Comparison of ENCODE assay signal across 10 cellular contexts in the genomic region with DNA sequence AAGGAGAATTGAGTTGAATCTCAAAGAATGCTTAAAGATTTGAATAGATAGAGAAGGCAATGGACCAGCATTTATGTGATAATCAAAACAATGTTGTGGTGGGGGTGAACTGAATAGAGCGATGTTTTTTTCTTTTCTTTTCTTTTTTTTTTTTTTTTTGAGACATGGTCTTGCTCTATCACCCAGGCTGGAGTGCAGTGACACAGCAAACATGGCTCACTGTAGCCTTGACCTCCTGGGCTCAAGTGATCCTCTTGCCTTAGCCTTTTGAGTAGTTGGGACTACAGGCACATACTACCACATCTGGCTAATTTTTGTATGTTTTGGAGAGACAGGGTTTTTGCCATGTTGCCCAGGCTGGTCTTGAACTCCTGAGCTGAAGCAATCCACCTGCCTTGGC. TPM values are rescaled to one million over a fixed set of nuclear protein-coding genes. Genes with fewer than 3 reads are reported as not detected.
DNase-seq lines count a peak whose midpoint lies in the region; ATAC-seq, FAIRE-seq and TF ChIP-seq lines count a peak whose summit lies in the region.
"Not testable (repeated sequence)": the region's sequence is repeated elsewhere in the genome, so short reads cannot be mapped to it uniquely, and the experiment has no call there.
"Had no signal": no experiment of that assay in that cellular context is flagged by ENCODE, and none has a peak within 500 bp of the region (broad histone marks: within the 10 kb centered on the region; RNA-seq: fewer than 3 reads in every experiment).

No MANE protein-coding gene starts in this region.

- not testable (repeated sequence) for H3K4ac ChIP-seq in IMR-90 (ENCODE audit: low read depth, low read length)

- not testable (repeated sequence) for H2BK120ac ChIP-seq in IMR-90 (ENCODE audit: low read depth, low read length)

- H3K27ac ChIP-seq in A549 (peak overlapping the region; percentile 82 to 85), SJSA1 (peak overlapping the region; percentile 63), keratinocyte (ENCODE audit: control insufficient read depth, insufficient read depth, low read length) (peak overlapping the region; percentile 96), neutrophil (peak overlapping the region; percentile 94), tibial nerve (peak overlapping the region in 3 of 4 donors; percentile 40 to 75 (median 42))
- not testable (repeated sequence) for H3K27ac ChIP-seq in IMR-90 (ENCODE audit: insufficient read depth, low read length)

- H3K9me1 ChIP-seq in IMR-90 (ENCODE audit: insufficient read depth, low read length); keratinocyte (ENCODE audit: control insufficient read depth, extremely low read depth, insufficient read depth, low read length): not testable (repeated sequence)

- not testable (repeated sequence) for ATAC-seq in A549; IMR-90 (ENCODE audit: low read depth)

- not testable (repeated sequence) for H4K20me1 ChIP-seq in IMR-90 (ENCODE audit: insufficient read depth, low read length); keratinocyte (ENCODE audit: control insufficient read depth, extremely low read depth, insufficient read depth, low read length)

- not testable (repeated sequence) for H3K36me3 ChIP-seq in IMR-90 (ENCODE audit: control insufficient read depth, insufficient read depth, low read length); SJSA1; keratinocyte (ENCODE audit: control insufficient read depth in 2 of 2, extremely low read depth in 1 of 2, insufficient read depth in 2 of 2, low read length in 2 of 2); neutrophil; tibial nerve

- H2BK20ac ChIP-seq in IMR-90 (ENCODE audit: low read depth, low read length): peak overlapping the region; percentile 32; the same call in 1 of the 2 replicates

- not testable (repeated sequence) for H2AK5ac ChIP-seq in IMR-90 (ENCODE audit: low read depth, low read length)

- H3K18ac ChIP-seq in IMR-90 (ENCODE audit: low read depth, low read length): not testable (repeated sequence)

- not testable (repeated sequence) for H3K9me3 ChIP-seq in A549; IMR-90 (ENCODE audit: control insufficient read depth, insufficient read depth, low read length); SJSA1 (replicated peaks); keratinocyte (ENCODE audit: control insufficient read depth, low read depth, low read length); neutrophil; tibial nerve

- not testable (repeated sequence) for H2AFZ ChIP-seq in IMR-90 (replicated peaks; ENCODE audit: low read length, poor library complexity); keratinocyte (ENCODE audit: control insufficient read depth, low read length)

- not testable (repeated sequence) for H3K27me3 ChIP-seq in IMR-90 (ENCODE audit: control insufficient read depth, insufficient read depth, low read length); SJSA1 (replicated peaks); keratinocyte (ENCODE audit: control insufficient read depth, extremely low read depth, insufficient read depth, low read length); neutrophil; tibial nerve

- not testable (repeated sequence) for TF ChIP-seq RAD21 in A549 (conservative IDR thresholded peaks at IDR 0.05 in 1 of 2, IDR thresholded peaks at IDR 0.05 in 1 of 2); IMR-90 (IDR thresholded peaks at IDR 0.05; ENCODE audit: low read length)

- 88% methylated on average over 1 of the region's 1 CpG for WGBS in A549 (ENCODE audit: missing lambda C conversion rate)
- WGBS in IMR-90 (ENCODE audit: extremely low coverage in 2 of 2, insufficient read length in 1 of 2), 2 experiments: no CpG with 5 or more reads among the region's 1 CpG
- 89 to 93% methylated on average over 1 of the region's 1 CpG for WGBS in tibial nerve, 2 donors

- TF ChIP-seq CTCF in A549 (IDR thresholded peaks at IDR 0.05); IMR-90 (conservative IDR thresholded peaks at IDR 0.05; ENCODE audit: low read depth, low read length); epithelial cell of proximal tubule (conservative IDR thresholded peaks at IDR 0.05; ENCODE audit: low read depth, low read length); keratinocyte (optimal IDR thresholded peaks at IDR 0.05 in 1 of 3, IDR thresholded peaks at IDR 0.05 in 1 of 3, conservative IDR thresholded peaks at IDR 0.05 in 1 of 3; ENCODE audit: extremely low read depth in 1 of 3, insufficient read depth in 2 of 3, low read length in 3 of 3); neutrophil (IDR thresholded peaks at IDR 0.05); tibial nerve (IDR thresholded peaks at IDR 0.05): not testable (repeated sequence)

- H3K4me3 ChIP-seq in A549 (peak overlapping the region; percentile 80), epithelial cell of proximal tubule (ENCODE audit: low read depth, low read length) (peak overlapping the region; percentile 61), keratinocyte (ENCODE audit: control insufficient read depth in 2 of 3, extremely low read depth in 1 of 3, insufficient read depth in 2 of 3, low read depth in 1 of 3, low read length in 3 of 3) (peak overlapping the region; percentile 64 to 99 (median 92)), tibial nerve (peak overlapping the region in 1 of 4 donors; percentile 49)
- not testable (repeated sequence) for H3K4me3 ChIP-seq in IMR-90 (ENCODE audit: insufficient read depth, low read depth, low read length); SJSA1; neutrophil (ENCODE audit: low read depth in 1 of 2, low read length in 1 of 2)

- H2BK5ac ChIP-seq in IMR-90 (ENCODE audit: low read depth, low read length, poor library complexity, severe bottlenecking): not testable (repeated sequence)

- TF ChIP-seq POLR2A in A549 (IDR thresholded peaks at IDR 0.05; ENCODE audit: low read length); IMR-90 (IDR thresholded peaks at IDR 0.05; ENCODE audit: low read depth, low read length); tibial nerve (IDR thresholded peaks at IDR 0.05): not testable (repeated sequence)

- H3K4me2 ChIP-seq in A549 (peak overlapping the region; percentile 86), keratinocyte (ENCODE audit: control insufficient read depth, extremely low read depth, insufficient read depth, low read depth, low read length) (peak overlapping the region; percentile 94)
- H3K4me2 ChIP-seq in IMR-90 (ENCODE audit: low read depth, low read length): not testable (repeated sequence)

- not testable (repeated sequence) for H3K79me1 ChIP-seq in IMR-90 (ENCODE audit: low read depth in 1 of 2, low read length in 2 of 2)

- DNase-seq in A549 (ENCODE audit: low read depth in 1 of 2, low spot score in 1 of 2); IMR-90; SJSA1 (ENCODE audit: low read depth in 1 of 2, low spot score in 2 of 2); epithelial cell of proximal tubule (ENCODE audit: low read depth); keratinocyte (ENCODE audit: low read depth, low spot score); tibial nerve (ENCODE audit: low spot score in 2 of 2): not testable (repeated sequence)

- intact Hi-C loops in IMR-90 (cut with micrococcal nuclease): not testable (repeated sequence)

- CTCF ChIA-PET in A549 (lab: Yijun Ruan, JAX): interaction anchor here (1.4 kb wide), 1 partner anchor 10 kb away, joined by 4 read pairs; no protein-coding TSS in a partner anchor
- CTCF ChIA-PET in IMR-90 (lab: Yijun Ruan, JAX): interaction anchor here (0.6 to 1.4 kb wide), 3 partner anchors 13 to 179 kb away, joined by 3 to 4 read pairs (median 3); partner anchors contain the start of gene BCO2

- BruUV-seq in IMR-90 (replicated peaks; lab: Mats Ljungman, UMichigan): not testable (repeated sequence)

- FAIRE-seq in A549 (lab: Jason Lieb, UNC); keratinocyte (lab: Jason Lieb, UNC): not testable (repeated sequence)

- not testable (repeated sequence) for H4K5ac ChIP-seq in IMR-90 (ENCODE audit: low read depth, low read length)

- H3K9ac ChIP-seq in IMR-90 (ENCODE audit: low read depth, low read length): not testable (repeated sequence)
- H3K9ac ChIP-seq in keratinocyte (ENCODE audit: control insufficient read depth, extremely low read depth, insufficient read depth, low read length): peak overlapping the region; percentile 93

- H3K4me1 ChIP-seq in A549 (peaks cover 73% of the 10 kb centered on the region), IMR-90 (ENCODE audit: control insufficient read depth, insufficient read depth, low read length) (peaks cover 10% of the 10 kb centered on the region), SJSA1 (replicated peaks) (peaks cover 36% of the 10 kb centered on the region), keratinocyte (ENCODE audit: control insufficient read depth, extremely low read depth, insufficient read depth, low read length) (peaks cover 56% of the 10 kb centered on the region), neutrophil (ENCODE audit: control insufficient read depth in 1 of 2, insufficient read depth in 1 of 2, low read depth in 1 of 2, low read length in 1 of 2) (peaks cover 64 to 65% of the 10 kb centered on the region in 2 experiments), tibial nerve (peaks cover 0 to 45% (median 5%) of the 10 kb centered on the region in 4 donors)

- H4K8ac ChIP-seq in IMR-90 (ENCODE audit: low read depth in 2 of 2, low read length in 2 of 2): not testable (repeated sequence)

- H3K79me2 ChIP-seq in keratinocyte (ENCODE audit: control insufficient read depth, insufficient read depth, low read length): peaks cover 44% of the 10 kb centered on the region

- H3K23ac ChIP-seq in IMR-90 (ENCODE audit: low read depth, low read length): not testable (repeated sequence)

- not testable (repeated sequence) for H3K14ac ChIP-seq in IMR-90 (replicated peaks; ENCODE audit: low read depth, low read length)

- H4K91ac ChIP-seq in IMR-90 (ENCODE audit: insufficient read depth, low read depth, low read length): not testable (repeated sequence)

- H3K56ac ChIP-seq in IMR-90 (ENCODE audit: extremely low read depth, insufficient read depth, low read length): not testable (repeated sequence)

- dilution Hi-C loops in IMR-90 (cut with HindIII; ENCODE audit: low sequenced_read_pairs, unreplicated experiment); keratinocyte (cut with MboI; ENCODE audit: extremely low pct_ligation_motif_present, low sequenced_read_pairs): not testable (repeated sequence)

- in situ Hi-C loops in IMR-90 (cut with MboI; ENCODE audit: low sequenced_read_pairs): not testable (repeated sequence)

- H2BK15ac ChIP-seq in IMR-90 (ENCODE audit: low read depth, low read length): not testable (repeated sequence)

- TF ChIP-seq EP300 in A549 (IDR thresholded peaks at IDR 0.05); tibial nerve (IDR thresholded peaks at IDR 0.05): not testable (repeated sequence)

- POLR2A ChIA-PET in A549 (lab: Yijun Ruan, JAX); IMR-90 (lab: Charles Lee; ENCODE audit: unreplicated experiment): not testable (repeated sequence)

- not testable (repeated sequence) for H2AK9ac ChIP-seq in IMR-90 (replicated peaks; ENCODE audit: low read depth, low read length, poor library complexity)

RNA-seq across cellular contexts. Expression of gene IL18, which starts 1.7 kb away (rescaled TPM):
- polyA plus RNA-seq in A549 (2011; rRNA removed) (87.1 and 95.5 TPM in 2 replicates), A549 (2017; fragmentation: RNase III; extraction: RNeasy Plus Mini Kit Qiagen cat#74134 plus additional on column Dnase treatment) (114 to 122 TPM (median 119 TPM) in 3 replicates), IMR-90 (2012; rRNA removed) (0.89 and 0.96 TPM in 2 replicates), keratinocyte (117 to 205 TPM (median 161 TPM) in 3 replicates)
- polyA plus RNA-seq in A549 (2012; cell fraction: cytosol; rRNA removed): 35.4 and 37.2 TPM in 2 replicates
- 10.9 and 18.7 TPM in 2 replicates for polyA plus RNA-seq in A549 (2012; cell fraction: nucleus; rRNA removed)
- 22.6 and 26.6 TPM in 2 replicates for polyA minus RNA-seq in A549 (2011; rRNA and poly(A)+ RNA removed)
- total RNA-seq in IMR-90 (2012; rRNA removed) (0.54 and 0.83 TPM in 2 replicates), epithelial cell of proximal tubule (31.3 and 48.5 TPM in 2 replicates), tibial nerve (10 to 100 TPM; 15.3 to 64.9 (median 33.5) TPM)
- 0.12 and 0.20 TPM in 2 replicates for polyA plus RNA-seq in IMR-90 (2012; cell fraction: cytosol; rRNA removed)
- polyA plus RNA-seq in IMR-90 (2012; cell fraction: nucleus; rRNA removed; ENCODE audit: low replicate concordance): 0.12 and 0.50 TPM in 2 replicates
- 1.2 and 2.1 TPM in 2 replicates for total RNA-seq in SJSA1 (2014; rRNA removed; shearing (Covaris generic))
- 793 TPM for polyA plus RNA-seq in keratinocyte (2011; ENCODE audit: low read depth)
- 162 and 291 TPM in 2 replicates for polyA plus RNA-seq in keratinocyte (2011; cell fraction: cytosol; rRNA removed)
- polyA plus RNA-seq in keratinocyte (2011; cell fraction: nucleus; rRNA removed): 146 and 197 TPM in 2 replicates
- polyA plus RNA-seq in keratinocyte (2012; ENCODE audit: low replicate concordance): 120 and 252 TPM in 2 replicates
- 22.3 to 75.6 TPM (median 54.2 TPM) in 3 replicates for polyA minus RNA-seq in keratinocyte
- polyA minus RNA-seq in keratinocyte (2011; cell fraction: cytosol; rRNA and poly(A)+ RNA removed): 69.1 TPM
- polyA minus RNA-seq in keratinocyte (2011; cell fraction: nucleus; rRNA and poly(A)+ RNA removed): 35.8 and 62.9 TPM in 2 replicates
- total RNA-seq: Daoy had no signal
- polyA plus RNA-seq: CD4-positive, alpha-beta memory T cell had no signal

RNA-seq across cellular contexts. Expression of gene TEX12, which starts 5.0 kb away (rescaled TPM):
- polyA plus RNA-seq in A549 (2011; rRNA removed): not detected in 2 replicates
- not detected in 2 replicates for polyA plus RNA-seq in A549 (2012; cell fraction: cytosol; rRNA removed)
- polyA plus RNA-seq in A549 (2012; cell fraction: nucleus; rRNA removed): not detected in 2 replicates
- polyA plus RNA-seq in A549 (2017; fragmentation: RNase III; extraction: RNeasy Plus Mini Kit Qiagen cat#74134 plus additional on column Dnase treatment): not detected in 3 replicates
- not detected in 2 replicates for polyA minus RNA-seq in A549 (2011; rRNA and poly(A)+ RNA removed)
- not detected in 2 replicates for total RNA-seq in IMR-90 (2012; rRNA removed)
- polyA plus RNA-seq in IMR-90 (2012; rRNA removed): 0.12 TPM in 1 of 2 replicates, not detected in the other
- not detected in 2 replicates for polyA plus RNA-seq in IMR-90 (2012; cell fraction: cytosol; rRNA removed)
- 0.15 TPM in 1 of 2 replicates, not detected in the other for polyA plus RNA-seq in IMR-90 (2012; cell fraction: nucleus; rRNA removed; ENCODE audit: low replicate concordance)
- total RNA-seq in SJSA1 (2014; rRNA removed; shearing (Covaris generic)): 0.16 TPM in 1 of 2 replicates, not detected in the other
- total RNA-seq in epithelial cell of proximal tubule: not detected in 2 replicates
- polyA plus RNA-seq in keratinocyte: not detected in 3 replicates
- polyA plus RNA-seq in keratinocyte (2011; ENCODE audit: low read depth): 0.47 TPM
- polyA plus RNA-seq in keratinocyte (2011; cell fraction: cytosol; rRNA removed): not detected in 2 replicates
- polyA plus RNA-seq in keratinocyte (2011; cell fraction: nucleus; rRNA removed): not detected in 2 replicates
- polyA plus RNA-seq in keratinocyte (2012; ENCODE audit: low replicate concordance): 1.4 TPM in 1 of 2 replicates, not detected in the other
- not detected in 3 replicates for polyA minus RNA-seq in keratinocyte
- polyA minus RNA-seq in keratinocyte (2011; cell fraction: cytosol; rRNA and poly(A)+ RNA removed): not detected
- not detected in 2 replicates for polyA minus RNA-seq in keratinocyte (2011; cell fraction: nucleus; rRNA and poly(A)+ RNA removed)
- 1 to 10 TPM in 1 of 4 donors, not detected in 3; 2.4 TPM for total RNA-seq in tibial nerve
- total RNA-seq: Daoy, SJCRH30 had no signal
- polyA plus RNA-seq: CD4-positive, alpha-beta memory T cell had no signal

RNA-seq across cellular contexts. Expression of gene BCO2, which starts 13.1 kb away (rescaled TPM):
- polyA plus RNA-seq in A549 (2011; rRNA removed) (1.9 and 2.1 TPM in 2 replicates), A549 (2017; fragmentation: RNase III; extraction: RNeasy Plus Mini Kit Qiagen cat#74134 plus additional on column Dnase treatment) (0.79 to 1.8 TPM (median 1.3 TPM) in 3 replicates), IMR-90 (2012; rRNA removed) (0.20 and 0.68 TPM in 2 replicates), keratinocyte (0.37 to 0.51 TPM (median 0.40 TPM) in 3 replicates)
- 0.25 and 0.28 TPM in 2 replicates for polyA plus RNA-seq in A549 (2012; cell fraction: cytosol; rRNA removed)
- polyA plus RNA-seq in A549 (2012; cell fraction: nucleus; rRNA removed): 0.47 and 0.49 TPM in 2 replicates
- 0.58 and 0.63 TPM in 2 replicates for polyA minus RNA-seq in A549 (2011; rRNA and poly(A)+ RNA removed)
- total RNA-seq in IMR-90 (2012; rRNA removed) (0.18 and 0.83 TPM in 2 replicates), epithelial cell of proximal tubule (0.29 and 0.52 TPM in 2 replicates), tibial nerve (10 to 100 TPM in 3 of 4 donors, 1 to 10 TPM in 1; 5.1 to 31.2 (median 20.6) TPM)
- polyA plus RNA-seq in IMR-90 (2012; cell fraction: cytosol; rRNA removed): 0.03 and 0.04 TPM in 2 replicates
- 0.32 and 4.6 TPM in 2 replicates for polyA plus RNA-seq in IMR-90 (2012; cell fraction: nucleus; rRNA removed; ENCODE audit: low replicate concordance)
- 0.42 TPM in 1 of 2 replicates, not detected in the other for total RNA-seq in SJSA1 (2014; rRNA removed; shearing (Covaris generic))
- 43.7 TPM for polyA plus RNA-seq in keratinocyte (2011; ENCODE audit: low read depth)
- polyA plus RNA-seq in keratinocyte (2011; cell fraction: cytosol; rRNA removed): 0.22 TPM in 1 of 2 replicates, not detected in the other
- polyA plus RNA-seq in keratinocyte (2011; cell fraction: nucleus; rRNA removed): 1.1 and 1.6 TPM in 2 replicates
- polyA plus RNA-seq in keratinocyte (2012; ENCODE audit: low replicate concordance): 0.45 and 22.2 TPM in 2 replicates
- 0.10 to 0.42 TPM in 2 of 3 replicates, not detected in the other for polyA minus RNA-seq in keratinocyte
- not detected for polyA minus RNA-seq in keratinocyte (2011; cell fraction: cytosol; rRNA and poly(A)+ RNA removed)
- polyA minus RNA-seq in keratinocyte (2011; cell fraction: nucleus; rRNA and poly(A)+ RNA removed): 0.95 and 1.1 TPM in 2 replicates
